Comparison of ENCODE assay signal across 17 cellular contexts in the genomic region with DNA sequence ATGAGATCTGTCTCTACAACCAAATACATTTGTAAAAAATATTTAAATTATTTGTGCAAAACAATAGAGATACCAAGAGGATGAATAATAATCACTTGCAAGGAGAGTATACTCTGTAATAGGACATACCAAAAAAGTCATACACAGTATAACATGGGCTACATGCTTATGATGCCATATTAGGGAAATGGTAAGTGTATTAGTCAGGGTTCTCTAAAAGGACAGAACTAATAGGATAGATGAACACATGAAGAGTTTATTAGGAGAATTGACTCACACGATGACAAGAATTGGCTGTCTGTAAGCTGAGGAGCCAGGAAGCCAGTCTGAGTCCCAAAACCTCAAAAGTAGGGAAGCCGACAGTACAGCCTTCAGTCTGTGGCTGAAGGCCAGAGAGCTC.
A peak's percentile ranks its signal among the peaks of the same experiment; 100 is the strongest.
DNase-seq lines count a peak whose midpoint lies in the region; ATAC-seq and TF ChIP-seq lines count a peak whose summit lies in the region.
"Had no signal": no experiment of that assay in that cellular context is flagged by ENCODE, and none has a peak within 500 bp of the region (broad histone marks: within the 10 kb centered on the region; RNA-seq: fewer than 3 reads in every experiment).

No MANE protein-coding gene starts in this region.

- H3K36me3 Mint-ChIP-seq in stimulated activated naive B cell treated with anti-CD40 and anti-IgM and Interleukin-4, amounts not matched to agents 10 μg/mL and 1 μg/mL and 100 μg/mL, for 72 hours = no peaks in the 10 kb centered on the region
- H3K36me3 Mint-ChIP-seq in activated CD4-positive, alpha-beta memory T cell treated with anti-CD3 and anti-CD28 coated beads for 36 hours = no peaks in the 10 kb centered on the region
- H3K36me3 Mint-ChIP-seq: CD4-positive, CD25-positive, alpha-beta regulatory T cell; CD8-positive, alpha-beta T cell had no signal

- peak overlapping the region; percentile 4 for H3K27ac Mint-ChIP-seq in stimulated activated naive B cell treated with anti-CD40 and anti-IgM and Interleukin-4, amounts not matched to agents 10 μg/mL and 1 μg/mL and 100 μg/mL, for 72 hours
- no peak overlapping the region for H3K27ac Mint-ChIP-seq in activated CD4-positive, alpha-beta memory T cell treated with anti-CD3 and anti-CD28 coated beads for 36 hours
- H3K27ac Mint-ChIP-seq: CD4-positive, CD25-positive, alpha-beta regulatory T cell; CD8-positive, alpha-beta T cell; GM23338; H9 had no signal

- H3K27me3 Mint-ChIP-seq in stimulated activated naive B cell treated with anti-CD40 and anti-IgM and Interleukin-4, amounts not matched to agents 10 μg/mL and 1 μg/mL and 100 μg/mL, for 72 hours = peaks cover 7 to 9% of the 10 kb centered on the region in 2 donors
- H3K27me3 Mint-ChIP-seq in activated CD4-positive, alpha-beta memory T cell treated with anti-CD3 and anti-CD28 coated beads for 36 hours = peaks cover 3% of the 10 kb centered on the region
- H3K27me3 Mint-ChIP-seq: CD4-positive, CD25-positive, alpha-beta regulatory T cell had no signal

- no peak overlapping the region for H3K4me3 Mint-ChIP-seq in stimulated activated naive B cell treated with anti-CD40 and anti-IgM and Interleukin-4, amounts not matched to agents 10 μg/mL and 1 μg/mL and 100 μg/mL, for 72 hours
- H3K4me3 Mint-ChIP-seq in activated CD4-positive, alpha-beta memory T cell treated with anti-CD3 and anti-CD28 coated beads for 36 hours = no peak overlapping the region
- H3K4me3 Mint-ChIP-seq: CD4-positive, CD25-positive, alpha-beta regulatory T cell; CD8-positive, alpha-beta T cell; GM23338; H9 had no signal

- H3K4me1 ChIP-seq in RWPE2 (ENCODE audit: insufficient read depth, poor library complexity, severe bottlenecking) = no peaks in the 10 kb centered on the region
- H3K4me1 ChIP-seq: Caco-2 had no signal

- peaks cover 4 to 8% of the 10 kb centered on the region in 2 donors for H3K4me1 Mint-ChIP-seq in stimulated activated naive B cell treated with anti-CD40 and anti-IgM and Interleukin-4, amounts not matched to agents 10 μg/mL and 1 μg/mL and 100 μg/mL, for 72 hours
- no peaks in the 10 kb centered on the region for H3K4me1 Mint-ChIP-seq in activated CD4-positive, alpha-beta memory T cell treated with anti-CD3 and anti-CD28 coated beads for 36 hours (ENCODE audit: low read depth)
- H3K4me1 Mint-ChIP-seq: GM23338 had no signal

- CTCF ChIA-PET in activated CD4-positive, alpha-beta memory T cell treated with anti-CD3 and anti-CD28 coated beads for 36 hours (lab: Charles Lee) = no interaction called here

- H3K36me3 ChIP-seq in RWPE2 (ENCODE audit: low read depth) = no peaks in the 10 kb centered on the region
- H3K36me3 ChIP-seq: BLaER1 had no signal

- ATAC-seq in RWPE2 (ENCODE audit: low read depth) (peak; percentile 27; the same call in 1 of the 3 replicates), HG03108 (IDR thresholded peaks at IDR 0.05; ENCODE audit: unreplicated experiment) (no peak)
- no peak for ATAC-seq in stimulated activated naive B cell treated with anti-CD40 and anti-IgM and Interleukin-4, amounts not matched to agents 10 μg/mL and 1 μg/mL and 100 μg/mL, for 72 hours (replicated peaks)
- ATAC-seq: CD8-positive, alpha-beta T cell; GM12878; GM23338; HCT116 had no signal

- TF ChIP-seq CTCF in RWPE2 (IDR thresholded peaks at IDR 0.05; ENCODE audit: poor library complexity, severe bottlenecking) = no peak
- TF ChIP-seq CTCF in epithelial cell of esophagus (IDR thresholded peaks at IDR 0.05; ENCODE audit: insufficient read depth, low read depth, low read length, missing control alignments) = no peak

- POLR2A ChIA-PET in activated CD4-positive, alpha-beta memory T cell treated with anti-CD3 and anti-CD28 coated beads for 36 hours (lab: Charles Lee) = no interaction called here

- intact Hi-C loops in activated CD4-positive, alpha-beta memory T cell treated with anti-CD3 and anti-CD28 coated beads for 36 hours (cut with micrococcal nuclease) = no loop called here

- no peak overlapping the region for H3K4me3 ChIP-seq in RWPE2 (ENCODE audit: severe bottlenecking)
- H3K4me3 ChIP-seq in epithelial cell of esophagus (ENCODE audit: low read length) = no peak overlapping the region
- H3K4me3 ChIP-seq: BLaER1, GM12878, GM23338 had no signal

- no peak overlapping the region for H3K27ac ChIP-seq in RWPE2 (ENCODE audit: poor library complexity, severe bottlenecking)
- H3K27ac ChIP-seq: BLaER1, C4-2B had no signal

- DNase-seq in RWPE2 (ENCODE audit: low spot score) (no peak), epithelial cell of esophagus (ENCODE audit: low read depth) (peak; percentile 10)
- DNase-seq in stimulated activated naive B cell treated with anti-CD40 and anti-IgM and Interleukin-4, amounts not matched to agents 10 μg/mL and 1 μg/mL and 100 μg/mL, for 72 hours = no peak
- no peak for DNase-seq in activated CD4-positive, alpha-beta memory T cell treated with anti-CD3 and anti-CD28 coated beads for 36 hours
- no peak for DNase-seq in effector CD8-positive, alpha-beta T cell (lab: John Stamatoyannopoulos, UW)
- DNase-seq: Caco-2; CD4-positive, CD25-positive, alpha-beta regulatory T cell; CD8-positive, alpha-beta T cell; DMS153; DND-41; H9 had no signal

- H3K9me3 ChIP-seq in RWPE2 (ENCODE audit: severe bottlenecking) = no peaks in the 10 kb centered on the region
- H3K9me3 ChIP-seq: BLaER1, Caco-2 had no signal

- H3K27me3 ChIP-seq in RWPE2 (ENCODE audit: insufficient read depth, poor library complexity, severe bottlenecking) = no peaks in the 10 kb centered on the region
- H3K27me3 ChIP-seq: BLaER1 had no signal

- H3K9me3 Mint-ChIP-seq in stimulated activated naive B cell treated with anti-CD40 and anti-IgM and Interleukin-4, amounts not matched to agents 10 μg/mL and 1 μg/mL and 100 μg/mL, for 72 hours = peaks cover 5 to 7% of the 10 kb centered on the region in 2 donors
- H3K9me3 Mint-ChIP-seq in activated CD4-positive, alpha-beta memory T cell treated with anti-CD3 and anti-CD28 coated beads for 36 hours = peaks cover 14% of the 10 kb centered on the region
